1 cellular context compared by ENCODE assay signal in genomic region chrX:11758400-11759171, GRCh38.
TF ChIP-seq lines count a peak whose summit lies in the region.

No MANE protein-coding gene starts in this region.

TF ChIP-seq in HEK293, 187 proteins besides CTCF, POLR2A, EP300 and RAD21 (continued from another document and continues in another):
- TF ChIP-seq, protein P1, sequence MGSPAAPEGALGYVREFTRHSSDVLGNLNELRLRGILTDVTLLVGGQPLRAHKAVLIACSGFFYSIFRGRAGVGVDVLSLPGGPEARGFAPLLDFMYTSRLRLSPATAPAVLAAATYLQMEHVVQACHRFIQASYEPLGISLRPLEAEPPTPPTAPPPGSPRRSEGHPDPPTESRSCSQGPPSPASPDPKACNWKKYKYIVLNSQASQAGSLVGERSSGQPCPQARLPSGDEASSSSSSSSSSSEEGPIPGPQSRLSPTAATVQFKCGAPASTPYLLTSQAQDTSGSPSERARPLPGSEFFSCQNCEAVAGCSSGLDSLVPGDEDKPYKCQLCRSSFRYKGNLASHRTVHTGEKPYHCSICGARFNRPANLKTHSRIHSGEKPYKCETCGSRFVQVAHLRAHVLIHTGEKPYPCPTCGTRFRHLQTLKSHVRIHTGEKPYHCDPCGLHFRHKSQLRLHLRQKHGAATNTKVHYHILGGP (tag by site-specific recombination; IDR thresholded peaks at IDR 0.05): no peak
- TF ChIP-seq ZNF433 (tag by site-specific recombination; IDR thresholded peaks at IDR 0.05; ENCODE audit: low read depth) (no peak), KLF1 (tag by site-specific recombination; IDR thresholded peaks at IDR 0.05) (0 out of 2 replicates have a peak, but pooled peaks have one; percentile 16), ZNF23 (tag by site-specific recombination; IDR thresholded peaks at IDR 0.05; ENCODE audit: borderline replicate concordance) (no peak), ZBTB6 (tag by site-specific recombination; IDR thresholded peaks at IDR 0.05) (no peak), ZFHX2 (tag by site-specific recombination; conservative IDR thresholded peaks at IDR 0.05) (0 out of 2 replicates have a peak, but pooled peaks have one; percentile 10), REPIN1 (tag by site-specific recombination; IDR thresholded peaks at IDR 0.05; ENCODE audit: low read depth) (no peak), ZNF2 (tag by site-specific recombination; IDR thresholded peaks at IDR 0.05) (no peak), ZNF140 (tag by site-specific recombination; IDR thresholded peaks at IDR 0.05) (no peak), ZNF292 (tag by site-specific recombination; IDR thresholded peaks at IDR 0.05; ENCODE audit: borderline replicate concordance, low read depth) (no peak), ZNF596 (tag by site-specific recombination; IDR thresholded peaks at IDR 0.05) (no peak), KLF8 (tag by site-specific recombination; IDR thresholded peaks at IDR 0.05) (peak; percentile 20; the same call in 1 of the 2 replicates), ZNF518A (tag by site-specific recombination; conservative IDR thresholded peaks at IDR 0.05; ENCODE audit: low read depth) (no peak), ZNF202 (tag by site-specific recombination; IDR thresholded peaks at IDR 0.05; ENCODE audit: borderline replicate concordance) (no peak), ZNF449 (tag by site-specific recombination; IDR thresholded peaks at IDR 0.05) (no peak), ZNF148 (tag by site-specific recombination; IDR thresholded peaks at IDR 0.05; ENCODE audit: borderline replicate concordance) (no peak), ATF2 (tag by site-specific recombination; IDR thresholded peaks at IDR 0.05; ENCODE audit: low read depth) (no peak), YY2 (tag by site-specific recombination; IDR thresholded peaks at IDR 0.05) (no peak), ZNF48 (tag by site-specific recombination; IDR thresholded peaks at IDR 0.05) (no peak), ZNF623 (tag by site-specific recombination; IDR thresholded peaks at IDR 0.05) (no peak), WT1 (tag by site-specific recombination; IDR thresholded peaks at IDR 0.05) (no peak), ZNF776 (tag by site-specific recombination; IDR thresholded peaks at IDR 0.05; ENCODE audit: borderline replicate concordance) (no peak), SP2 (tag by site-specific recombination; IDR thresholded peaks at IDR 0.05) (peak; percentile 50), ZBTB20 (tag by site-specific recombination; IDR thresholded peaks at IDR 0.05) (peak; percentile 59; the same call in 1 of the 2 replicates), FEZF1 (tag by site-specific recombination; IDR thresholded peaks at IDR 0.05) (no peak), ZSCAN30 (tag by site-specific recombination; IDR thresholded peaks at IDR 0.05) (no peak), ZSCAN16 (tag by site-specific recombination; IDR thresholded peaks at IDR 0.05) (no peak), PRDM6 (tag by site-specific recombination; IDR thresholded peaks at IDR 0.05) (no peak), ZNF600 (tag by site-specific recombination; IDR thresholded peaks at IDR 0.05) (no peak), ZNF707 (tag by site-specific recombination; IDR thresholded peaks at IDR 0.05) (no peak), ZNF341 (tag by site-specific recombination; IDR thresholded peaks at IDR 0.05; ENCODE audit: low read depth) (0 out of 2 replicates have a peak, but pooled peaks have one; percentile 15), GLI4 (tag by site-specific recombination; IDR thresholded peaks at IDR 0.05) (no peak)
- TF ChIP-seq, protein P2, sequence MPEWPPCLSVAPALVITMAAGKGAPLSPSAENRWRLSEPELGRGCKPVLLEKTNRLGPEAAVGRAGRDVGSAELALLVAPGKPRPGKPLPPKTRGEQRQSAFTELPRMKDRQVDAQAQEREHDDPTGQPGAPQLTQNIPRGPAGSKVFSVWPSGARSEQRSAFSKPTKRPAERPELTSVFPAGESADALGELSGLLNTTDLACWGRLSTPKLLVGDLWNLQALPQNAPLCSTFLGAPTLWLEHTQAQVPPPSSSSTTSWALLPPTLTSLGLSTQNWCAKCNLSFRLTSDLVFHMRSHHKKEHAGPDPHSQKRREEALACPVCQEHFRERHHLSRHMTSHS (tag by site-specific recombination; IDR thresholded peaks at IDR 0.05): no peak
- TF ChIP-seq, protein P3, sequence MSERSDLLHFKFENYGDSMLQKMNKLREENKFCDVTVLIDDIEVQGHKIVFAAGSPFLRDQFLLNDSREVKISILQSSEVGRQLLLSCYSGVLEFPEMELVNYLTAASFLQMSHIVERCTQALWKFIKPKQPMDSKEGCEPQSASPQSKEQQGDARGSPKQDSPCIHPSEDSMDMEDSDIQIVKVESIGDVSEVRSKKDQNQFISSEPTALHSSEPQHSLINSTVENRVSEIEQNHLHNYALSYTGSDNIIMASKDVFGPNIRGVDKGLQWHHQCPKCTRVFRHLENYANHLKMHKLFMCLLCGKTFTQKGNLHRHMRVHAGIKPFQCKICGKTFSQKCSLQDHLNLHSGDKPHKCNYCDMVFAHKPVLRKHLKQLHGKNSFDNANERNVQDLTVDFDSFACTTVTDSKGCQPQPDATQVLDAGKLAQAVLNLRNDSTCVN (tag by site-specific recombination; optimal IDR thresholded peaks at IDR 0.05): peak; percentile 31
- TF ChIP-seq, protein P4, sequence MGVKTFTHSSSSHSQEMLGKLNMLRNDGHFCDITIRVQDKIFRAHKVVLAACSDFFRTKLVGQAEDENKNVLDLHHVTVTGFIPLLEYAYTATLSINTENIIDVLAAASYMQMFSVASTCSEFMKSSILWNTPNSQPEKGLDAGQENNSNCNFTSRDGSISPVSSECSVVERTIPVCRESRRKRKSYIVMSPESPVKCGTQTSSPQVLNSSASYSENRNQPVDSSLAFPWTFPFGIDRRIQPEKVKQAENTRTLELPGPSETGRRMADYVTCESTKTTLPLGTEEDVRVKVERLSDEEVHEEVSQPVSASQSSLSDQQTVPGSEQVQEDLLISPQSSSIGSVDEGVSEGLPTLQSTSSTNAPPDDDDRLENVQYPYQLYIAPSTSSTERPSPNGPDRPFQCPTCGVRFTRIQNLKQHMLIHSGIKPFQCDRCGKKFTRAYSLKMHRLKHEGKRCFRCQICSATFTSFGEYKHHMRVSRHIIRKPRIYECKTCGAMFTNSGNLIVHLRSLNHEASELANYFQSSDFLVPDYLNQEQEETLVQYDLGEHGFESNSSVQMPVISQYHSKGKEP (tag by site-specific recombination; IDR thresholded peaks at IDR 0.05): no peak
- TF ChIP-seq, protein P5, sequence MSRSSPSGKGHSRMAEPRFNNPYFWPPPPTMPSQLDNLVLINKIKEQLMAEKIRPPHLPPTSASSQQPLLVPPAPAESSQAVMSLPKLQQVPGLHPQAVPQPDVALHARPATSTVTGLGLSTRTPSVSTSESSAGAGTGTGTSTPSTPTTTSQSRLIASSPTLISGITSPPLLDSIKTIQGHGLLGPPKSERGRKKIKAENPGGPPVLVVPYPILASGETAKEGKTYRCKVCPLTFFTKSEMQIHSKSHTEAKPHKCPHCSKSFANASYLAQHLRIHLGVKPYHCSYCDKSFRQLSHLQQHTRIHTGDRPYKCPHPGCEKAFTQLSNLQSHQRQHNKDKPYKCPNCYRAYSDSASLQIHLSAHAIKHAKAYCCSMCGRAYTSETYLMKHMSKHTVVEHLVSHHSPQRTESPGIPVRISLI (tag by site-specific recombination; IDR thresholded peaks at IDR 0.05): no peak
- TF ChIP-seq, protein P6, sequence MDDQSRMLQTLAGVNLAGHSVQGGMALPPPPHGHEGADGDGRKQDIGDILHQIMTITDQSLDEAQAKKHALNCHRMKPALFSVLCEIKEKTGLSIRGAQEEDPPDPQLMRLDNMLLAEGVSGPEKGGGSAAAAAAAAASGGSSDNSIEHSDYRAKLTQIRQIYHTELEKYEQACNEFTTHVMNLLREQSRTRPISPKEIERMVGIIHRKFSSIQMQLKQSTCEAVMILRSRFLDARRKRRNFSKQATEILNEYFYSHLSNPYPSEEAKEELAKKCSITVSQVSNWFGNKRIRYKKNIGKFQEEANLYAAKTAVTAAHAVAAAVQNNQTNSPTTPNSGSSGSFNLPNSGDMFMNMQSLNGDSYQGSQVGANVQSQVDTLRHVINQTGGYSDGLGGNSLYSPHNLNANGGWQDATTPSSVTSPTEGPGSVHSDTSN (CRISPR knock-in tag; IDR thresholded peaks at IDR 0.05): peak; percentile 43; the same call in 1 of the 2 replicates
